10 cellular contexts compared by ENCODE assay signal in genomic region chr7:138864667-138865066, GRCh38.
A peak's percentile ranks its signal among the peaks of the same experiment; 100 is the strongest.
DNase-seq lines count a peak whose midpoint lies in the region; ATAC-seq, FAIRE-seq and TF ChIP-seq lines count a peak whose summit lies in the region.
"Had no signal": no experiment of that assay in that cellular context is flagged by ENCODE, and none has a peak within 500 bp of the region (broad histone marks: within the 10 kb centered on the region; RNA-seq: fewer than 3 reads in every experiment).

No MANE protein-coding gene starts in this region.

- no peak overlapping the region for H3K9ac ChIP-seq in K562 (ENCODE audit: insufficient read depth in 1 of 2, low read depth in 2 of 2, low read length in 2 of 2)

- TF ChIP-seq POLR2A in K562 (conservative IDR thresholded peaks at IDR 0.05) = no peak

- in situ Hi-C loops in K562 (cut with MboI) = no loop called here

- no peaks in the 10 kb centered on the region for H3K27me3 ChIP-seq in MG63
- H3K27me3 ChIP-seq in K562 (ENCODE audit: control insufficient read depth in 2 of 2, insufficient read depth in 2 of 2, low read length in 2 of 2) = peaks cover 43 to 64% of the 10 kb centered on the region in 2 experiments

- no peak for TF ChIP-seq CTCF in K562 (IDR thresholded peaks at IDR 0.05 in 2 of 3, conservative IDR thresholded peaks at IDR 0.05 in 1 of 3; ENCODE audit: insufficient read depth in 2 of 3, low read depth in 1 of 3, low read length in 3 of 3)

- H3K36me3 ChIP-seq in MG63 (no peaks in the 10 kb centered on the region; the same call in 1 of the 2 replicates), K562 (ENCODE audit: control insufficient read depth, insufficient read depth, low read length) (no peaks in the 10 kb centered on the region)

- H3K27ac ChIP-seq in K562 (ENCODE audit: extremely low read depth, low read depth, low read length) = no peak overlapping the region

- no peak for TF ChIP-seq EP300 in K562 (IDR thresholded peaks at IDR 0.05; ENCODE audit: low read length)

- H3K9me3 ChIP-seq in MG63 (no peaks in the 10 kb centered on the region), K562 (replicated peaks; ENCODE audit: control insufficient read depth, insufficient read depth, low read depth, low read length) (no peaks in the 10 kb centered on the region)

- 3% methylated on average over 3 of the region's 3 CpGs for WGBS in K562 (ENCODE audit: insufficient coverage, low coverage, missing lambda C conversion rate)

- H2AFZ ChIP-seq in K562 (ENCODE audit: low read depth, low read length) = no peak overlapping the region

- peak; percentile 62 to 75 for ATAC-seq in activated CD4-positive, CD25-positive, alpha-beta regulatory T cell treated with anti-CD3 and anti-CD28 coated beads, Interleukin-2, amount 50 U/mL, for 24 hours
- ATAC-seq in K562 (no peak), HG03378 (IDR thresholded peaks at IDR 0.05; ENCODE audit: unreplicated experiment) (no peak), GM18870 (IDR thresholded peaks at IDR 0.05; ENCODE audit: unreplicated experiment) (no peak)

- FAIRE-seq in K562 (lab: Jason Lieb, UNC) = no peak

- H4K20me1 ChIP-seq in K562 (replicated peaks; ENCODE audit: control insufficient read depth, insufficient read depth, low read length) = no peaks in the 10 kb centered on the region

- H3K4me3 ChIP-seq in MG63 (no peak overlapping the region), K562 (no peak overlapping the region)

- CTCF ChIA-PET in K562 (lab: Yijun Ruan, JAX; ENCODE audit: low intra/inter-chr PET ratio) = interaction anchor here (0.6 kb wide), 1 partner anchor 761 kb away, joined by 4 read pairs; no protein-coding TSS in a partner anchor

- H3K4me1 ChIP-seq in K562 (replicated peaks in 1 of 2; ENCODE audit: control insufficient read depth in 2 of 2, insufficient read depth in 2 of 2, low read length in 2 of 2) = peaks cover 0 to 9% of the 10 kb centered on the region in 2 experiments; a peak in 1 of 5 replicates

- no peaks in the 10 kb centered on the region for H3K9me1 ChIP-seq in K562 (ENCODE audit: control insufficient read depth, insufficient read depth, low read length)

- intact Hi-C loops in K562 (cut with micrococcal nuclease) = loop anchor here (10.0 kb wide), 1 partner anchor 180 kb away; no protein-coding TSS in a partner anchor

- no peaks in the 10 kb centered on the region for H3K79me2 ChIP-seq in K562 (ENCODE audit: control insufficient read depth, insufficient read depth, low read length)

- no peak for DNase-seq in activated CD4-positive, CD25-positive, alpha-beta regulatory T cell (lab: John Stamatoyannopoulos, UW)
- peak; percentile 36 for DNase-seq in MG63
- DNase-seq in K562 (ENCODE audit: extremely low read depth in 1 of 4, low spot score in 3 of 4) = no peak
- peak; percentile 60 for DNase-seq in non-pigmented ciliary epithelial cell (ENCODE audit: low read depth)
- no peak for DNase-seq in activated effector memory CD4-positive, alpha-beta T cell treated with anti-CD3 and anti-CD28 coated beads, Interleukin-2, amount 50 U/mL, for 16 hours
- DNase-seq: activated naive CD4-positive, alpha-beta T cell; effector memory CD4-positive, alpha-beta T cell had no signal

- no peak overlapping the region for H3K4me2 ChIP-seq in K562 (ENCODE audit: insufficient read depth, low read length)

- POLR2A ChIA-PET in K562 (lab: Yijun Ruan, JAX) = no interaction called here

- BruUV-seq in K562 (replicated peaks; lab: Mats Ljungman, UMichigan) = no TSS peak

- TF ChIP-seq RAD21 in K562 (CRISPR knock-in tag; conservative IDR thresholded peaks at IDR 0.05 in 1 of 2, IDR thresholded peaks at IDR 0.05 in 1 of 2) = no peak

TF ChIP-seq in K562, 482 proteins besides CTCF, POLR2A, EP300 and RAD21:
- TF ChIP-seq CEBPB (tag; IDR thresholded peaks at IDR 0.05) (peak; percentile 72; the same call in 1 of the 2 replicates), E2F8 (IDR thresholded peaks at IDR 0.05; ENCODE audit: low read depth, partially characterized antibody) (no peak), CEBPG (CRISPR knock-in tag; IDR thresholded peaks at IDR 0.05) (no peak), CEBPG (tag; conservative IDR thresholded peaks at IDR 0.05 in 1 of 2, IDR thresholded peaks at IDR 0.05 in 1 of 2) (peak in 1 of 2 experiments; percentile 49; a peak in 1 of 4 replicates), FOSL1 (tag; conservative IDR thresholded peaks at IDR 0.05) (0 out of 2 replicates have a peak, but pooled peaks have one; percentile 19)

Comparison
In these comparisons a context has a peak if more than half of its experiments do, and no peak if none do; other contexts are left out.
1. ATAC-seq: peak in activated CD4-positive, CD25-positive, alpha-beta regulatory T cell treated with anti-CD3 and anti-CD28 coated beads, Interleukin-2, amount 50 U/mL, for 24 hours (2 of 2); none in K562 (single experiment), HG03378 (single experiment) and GM18870 (single experiment).
2. DNase-seq: peak in MG63 (single experiment) and non-pigmented ciliary epithelial cell (single experiment); none in activated CD4-positive, CD25-positive, alpha-beta regulatory T cell (0 of 4), K562 (0 of 4) and activated effector memory CD4-positive, alpha-beta T cell treated with anti-CD3 and anti-CD28 coated beads, Interleukin-2, amount 50 U/mL, for 16 hours (single experiment).